21 cellular contexts compared by ENCODE assay signal in the genomic region with DNA sequence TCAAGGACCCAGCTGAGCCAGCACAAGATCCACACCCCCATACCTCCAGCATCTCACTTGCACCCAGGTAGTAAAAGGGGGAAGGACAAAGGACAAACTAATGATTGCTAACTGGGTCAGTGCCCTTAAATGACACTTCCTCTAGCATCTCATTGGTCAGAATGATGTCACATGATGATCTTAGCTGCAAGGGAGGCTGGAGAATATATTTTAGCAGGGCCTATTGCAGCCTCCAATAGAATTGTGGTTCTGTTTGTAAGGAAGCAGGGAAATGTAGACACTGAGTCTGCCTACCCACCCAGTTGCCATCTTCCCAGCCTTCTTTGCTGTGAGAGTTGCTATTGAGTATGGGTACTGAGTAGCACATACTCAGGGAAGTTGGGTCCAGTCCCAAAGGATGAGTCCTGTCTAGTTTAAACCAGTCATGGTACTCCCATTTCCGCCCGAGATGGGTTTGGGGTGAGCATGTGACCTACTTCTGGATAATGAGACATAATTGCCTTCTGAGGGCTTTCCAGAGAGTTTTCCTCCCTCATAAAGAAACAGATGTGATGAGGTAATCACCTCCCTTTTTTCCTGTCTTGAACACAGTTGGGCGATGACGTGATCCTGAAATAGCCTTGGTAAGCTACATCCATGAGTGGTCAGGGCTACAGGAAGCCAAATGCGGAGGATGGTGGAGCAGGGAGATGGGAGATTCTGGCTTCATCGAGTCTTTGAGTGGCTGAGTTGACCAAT. TPM values are rescaled to one million over a fixed set of nuclear protein-coding genes. Genes with fewer than 3 reads are reported as not detected.
A peak's percentile ranks its signal among the peaks of the same experiment; 100 is the strongest.
DNase-seq lines count a peak whose midpoint lies in the region; FAIRE-seq and TF ChIP-seq lines count a peak whose summit lies in the region.
"Had no signal": no experiment of that assay in that cellular context is flagged by ENCODE, and none has a peak within 500 bp of the region (broad histone marks: within the 10 kb centered on the region; RNA-seq: fewer than 3 reads in every experiment).

No MANE protein-coding gene starts in this region.

- H3K79me2 ChIP-seq in keratinocyte (ENCODE audit: control insufficient read depth, insufficient read depth, low read length): no peaks in the 10 kb centered on the region

- no peak overlapping the region for H2AFZ ChIP-seq in keratinocyte (ENCODE audit: control insufficient read depth, low read length)

- no peak overlapping the region for H3K4me3 ChIP-seq in HFF-Myc (replicated peaks; ENCODE audit: low read depth, low read length)
- H3K4me3 ChIP-seq in keratinocyte (ENCODE audit: control insufficient read depth in 2 of 3, extremely low read depth in 1 of 3, insufficient read depth in 2 of 3, low read depth in 1 of 3, low read length in 3 of 3): no peak overlapping the region
- no peak overlapping the region for H3K4me3 ChIP-seq in transverse colon
- H3K4me3 ChIP-seq: gastrocnemius medialis, lung, prostate gland, tibial nerve had no signal

- no peak overlapping the region for H3K9ac ChIP-seq in keratinocyte (ENCODE audit: control insufficient read depth, extremely low read depth, insufficient read depth, low read length)
- H3K9ac ChIP-seq: SK-N-SH had no signal

- no peaks in the 10 kb centered on the region for H3K9me1 ChIP-seq in keratinocyte (ENCODE audit: control insufficient read depth, extremely low read depth, insufficient read depth, low read length)

- dilution Hi-C loops in keratinocyte (cut with MboI; ENCODE audit: extremely low pct_ligation_motif_present, low sequenced_read_pairs): no loop called here

- no peaks in the 10 kb centered on the region for H3K36me3 ChIP-seq in keratinocyte (ENCODE audit: control insufficient read depth in 2 of 2, extremely low read depth in 1 of 2, insufficient read depth in 2 of 2, low read length in 2 of 2)
- H3K36me3 ChIP-seq in transverse colon: no peaks in the 10 kb centered on the region
- H3K36me3 ChIP-seq: gastrocnemius medialis, prostate gland, tibial nerve had no signal

- H3K27ac ChIP-seq in keratinocyte (ENCODE audit: control insufficient read depth, insufficient read depth, low read length): no peak overlapping the region
- no peak overlapping the region for H3K27ac ChIP-seq in transverse colon
- H3K27ac ChIP-seq: C4-2B, gastrocnemius medialis, prostate gland, tibial nerve had no signal

- H3K9me3 Mint-ChIP-seq in activated naive CD4-positive, alpha-beta T cell treated with anti-CD3 and anti-CD28 coated beads, Interleukin-2, amount 10 ng/mL, durations not matched to agents 7 days and 5 days: no peaks in the 10 kb centered on the region
- no peaks in the 10 kb centered on the region for H3K9me3 Mint-ChIP-seq in activated CD4-positive, alpha-beta memory T cell treated with anti-CD3 and anti-CD28 coated beads, Interleukin-2, amount 10 ng/mL, durations not matched to agents 7 days and 5 days
- H3K9me3 Mint-ChIP-seq: central memory CD8-positive, alpha-beta T cell; stimulated activated effector memory CD8-positive, alpha-beta T cell treated with anti-CD3 and anti-CD28 coated beads, Interleukin-12 subunit alpha, Interleukin-12 subunit beta, amount 100 ng/mL, for 72 hours had no signal

- in situ Hi-C loops in transverse colon (cut with MboI; ENCODE audit: low pct_ligation_motif_present in 1 of 4, low pct_unique_long_range_greater_than_20kb in 1 of 4, low sequenced_read_pairs in 3 of 4): no loop called here

- H3K4me3 Mint-ChIP-seq in activated naive CD4-positive, alpha-beta T cell treated with anti-CD3 and anti-CD28 coated beads, Interleukin-2, amount 10 ng/mL, durations not matched to agents 7 days and 5 days: no peak overlapping the region
- no peak overlapping the region for H3K4me3 Mint-ChIP-seq in activated CD4-positive, alpha-beta memory T cell treated with anti-CD3 and anti-CD28 coated beads, Interleukin-2, amount 10 ng/mL, durations not matched to agents 7 days and 5 days
- H3K4me3 Mint-ChIP-seq: central memory CD8-positive, alpha-beta T cell; stimulated activated effector memory CD8-positive, alpha-beta T cell treated with anti-CD3 and anti-CD28 coated beads, Interleukin-12 subunit alpha, Interleukin-12 subunit beta, amount 100 ng/mL, for 72 hours had no signal

- POLR2A ChIA-PET in activated CD4-positive, alpha-beta memory T cell treated with anti-CD3 and anti-CD28 coated beads, Interleukin-2, amount 10 ng/mL, durations not matched to agents 7 days and 5 days (lab: Charles Lee): no interaction called here

- peak; percentile 69 for DNase-seq in EH (ENCODE audit: low read depth)
- DNase-seq in HFF-Myc (ENCODE audit: extremely low read depth, low read depth): peak; percentile 32
- peak; percentile 35 for DNase-seq in T1000 (lab: John Stamatoyannopoulos, UW)
- peak; percentile 13 for DNase-seq in keratinocyte (ENCODE audit: low read depth, low spot score)
- DNase-seq in activated naive CD4-positive, alpha-beta T cell treated with anti-CD3 and anti-CD28 coated beads, Interleukin-2, amount 10 ng/mL, durations not matched to agents 7 days and 5 days: no peak
- no peak for DNase-seq in transverse colon
- no peak for DNase-seq in COLO668 (lab: John Stamatoyannopoulos, UW; ENCODE audit: unreplicated experiment)
- no peak for DNase-seq in activated CD4-positive, alpha-beta memory T cell treated with anti-CD3 and anti-CD28 coated beads, Interleukin-2, amount 10 ng/mL, durations not matched to agents 7 days and 5 days
- DNase-seq: activated CD4-positive, alpha-beta T cell treated with anti-CD3 and anti-CD28 coated beads, Interleukin-2, amount 50 U/mL, for 48 hours; activated T-cell treated with anti-CD3 and anti-CD28 coated beads, Interleukin-2, amount 50 U/mL, for 48 hours; DMS79; gastrocnemius medialis; NCI-H1417; SK-N-SH had no signal

- H3K9me3 ChIP-seq in keratinocyte (ENCODE audit: control insufficient read depth, low read depth, low read length): peaks cover 2% of the 10 kb centered on the region
- H3K9me3 ChIP-seq in transverse colon: no peaks in the 10 kb centered on the region
- H3K9me3 ChIP-seq: gastrocnemius medialis, prostate gland, SK-N-SH had no signal

- no peak for TF ChIP-seq EP300 in transverse colon (IDR thresholded peaks at IDR 0.05; ENCODE audit: low read depth)

- H3K4me1 ChIP-seq in keratinocyte (ENCODE audit: control insufficient read depth, extremely low read depth, insufficient read depth, low read length): peaks cover 11% of the 10 kb centered on the region
- H3K4me1 ChIP-seq in transverse colon: peaks cover 1 to 4% (median 2%) of the 10 kb centered on the region in 4 donors
- H3K4me1 ChIP-seq: prostate gland had no signal

- FAIRE-seq in keratinocyte (lab: Jason Lieb, UNC): peak; percentile 63
- FAIRE-seq: TTC549 had no signal

- H3K27ac Mint-ChIP-seq in activated naive CD4-positive, alpha-beta T cell treated with anti-CD3 and anti-CD28 coated beads, Interleukin-2, amount 10 ng/mL, durations not matched to agents 7 days and 5 days: no peak overlapping the region
- no peak overlapping the region for H3K27ac Mint-ChIP-seq in activated CD4-positive, alpha-beta memory T cell treated with anti-CD3 and anti-CD28 coated beads, Interleukin-2, amount 10 ng/mL, durations not matched to agents 7 days and 5 days
- H3K27ac Mint-ChIP-seq: stimulated activated effector memory CD8-positive, alpha-beta T cell treated with anti-CD3 and anti-CD28 coated beads, Interleukin-12 subunit alpha, Interleukin-12 subunit beta, amount 100 ng/mL, for 72 hours had no signal

- peaks cover 19% of the 10 kb centered on the region for H3K4me1 Mint-ChIP-seq in activated naive CD4-positive, alpha-beta T cell treated with anti-CD3 and anti-CD28 coated beads, Interleukin-2, amount 10 ng/mL, durations not matched to agents 7 days and 5 days
- peaks cover 12% of the 10 kb centered on the region for H3K4me1 Mint-ChIP-seq in activated CD4-positive, alpha-beta memory T cell treated with anti-CD3 and anti-CD28 coated beads, Interleukin-2, amount 10 ng/mL, durations not matched to agents 7 days and 5 days

- H4K20me1 ChIP-seq in keratinocyte (ENCODE audit: control insufficient read depth, extremely low read depth, insufficient read depth, low read length): no peaks in the 10 kb centered on the region

- no peaks in the 10 kb centered on the region for H3K36me3 Mint-ChIP-seq in activated naive CD4-positive, alpha-beta T cell treated with anti-CD3 and anti-CD28 coated beads, Interleukin-2, amount 10 ng/mL, durations not matched to agents 7 days and 5 days
- H3K36me3 Mint-ChIP-seq in activated CD4-positive, alpha-beta memory T cell treated with anti-CD3 and anti-CD28 coated beads, Interleukin-2, amount 10 ng/mL, durations not matched to agents 7 days and 5 days (ENCODE audit: low read depth): no peaks in the 10 kb centered on the region
- H3K36me3 Mint-ChIP-seq: stimulated activated effector memory CD8-positive, alpha-beta T cell treated with anti-CD3 and anti-CD28 coated beads, Interleukin-12 subunit alpha, Interleukin-12 subunit beta, amount 100 ng/mL, for 72 hours had no signal

- H3K27me3 ChIP-seq in keratinocyte (ENCODE audit: control insufficient read depth, extremely low read depth, insufficient read depth, low read length): no peaks in the 10 kb centered on the region
- peaks cover 4% of the 10 kb centered on the region for H3K27me3 ChIP-seq in transverse colon
- H3K27me3 ChIP-seq: tibial nerve had no signal

- H3K4me2 ChIP-seq in keratinocyte (ENCODE audit: control insufficient read depth, extremely low read depth, insufficient read depth, low read depth, low read length): no peak overlapping the region
- H3K4me2 ChIP-seq: SK-N-SH had no signal

- CTCF ChIA-PET in activated naive CD4-positive, alpha-beta T cell treated with anti-CD3 and anti-CD28 coated beads, Interleukin-2, amount 10 ng/mL, durations not matched to agents 7 days and 5 days (lab: Charles Lee): no interaction called here
- CTCF ChIA-PET in activated CD4-positive, alpha-beta memory T cell treated with anti-CD3 and anti-CD28 coated beads, Interleukin-2, amount 10 ng/mL, durations not matched to agents 7 days and 5 days (lab: Charles Lee): no interaction called here

- intact Hi-C loops in transverse colon (cut with DNase I; ENCODE audit: low total_unique reads): loop anchor here (10.0 kb wide), 1 partner anchor 45 kb away; the partner anchor contains the start of gene NPTXR

- no peak for TF ChIP-seq POLR2A in transverse colon (IDR thresholded peaks at IDR 0.05)

- 82 to 100% methylated on average over 2 to 6 of the region's 6 CpGs for WGBS in transverse colon (ENCODE audit: low coverage in 1 of 2), 2 donors

- peaks cover 68% of the 10 kb centered on the region for H3K27me3 Mint-ChIP-seq in activated naive CD4-positive, alpha-beta T cell treated with anti-CD3 and anti-CD28 coated beads, Interleukin-2, amount 10 ng/mL, durations not matched to agents 7 days and 5 days
- H3K27me3 Mint-ChIP-seq in activated CD4-positive, alpha-beta memory T cell treated with anti-CD3 and anti-CD28 coated beads, Interleukin-2, amount 10 ng/mL, durations not matched to agents 7 days and 5 days: peaks cover 39% of the 10 kb centered on the region

- TF ChIP-seq CTCF in HFF-Myc (IDR thresholded peaks at IDR 0.05; ENCODE audit: low read depth, low read length, missing control alignments) (no peak), keratinocyte (optimal IDR thresholded peaks at IDR 0.05 in 1 of 3, IDR thresholded peaks at IDR 0.05 in 1 of 3, conservative IDR thresholded peaks at IDR 0.05 in 1 of 3; ENCODE audit: extremely low read depth in 1 of 3, insufficient read depth in 2 of 3, low read length in 3 of 3) (no peak), transverse colon (IDR thresholded peaks at IDR 0.05) (no peak)

RNA-seq across cellular contexts. Expression of gene DNAL4, which starts 5.5 kb away (rescaled TPM):
- 11.4 to 17.4 TPM (median 14.9 TPM) in 3 replicates for polyA plus RNA-seq in keratinocyte
- 14.3 TPM for polyA plus RNA-seq in keratinocyte (2011; ENCODE audit: low read depth)
- 14.3 and 21.3 TPM in 2 replicates for polyA plus RNA-seq in keratinocyte (2011; cell fraction: cytosol; rRNA removed)
- polyA plus RNA-seq in keratinocyte (2011; cell fraction: nucleus; rRNA removed): 9.4 and 11.6 TPM in 2 replicates
- 10.7 and 18.9 TPM in 2 replicates for polyA plus RNA-seq in keratinocyte (2012; ENCODE audit: low replicate concordance)
- polyA minus RNA-seq in keratinocyte: 8.9 to 16.1 TPM (median 13.1 TPM) in 3 replicates
- 13.8 TPM for polyA minus RNA-seq in keratinocyte (2011; cell fraction: cytosol; rRNA and poly(A)+ RNA removed)
- polyA minus RNA-seq in keratinocyte (2011; cell fraction: nucleus; rRNA and poly(A)+ RNA removed): 3.3 and 3.6 TPM in 2 replicates
- 10 to 100 TPM; 13.8 to 39.0 (median 19.3) TPM for total RNA-seq in transverse colon
- total RNA-seq in activated CD4-positive, alpha-beta memory T cell treated with anti-CD3 and anti-CD28 coated beads, Interleukin-2, amount 10 ng/mL, durations not matched to agents 7 days and 5 days: 1 to 10 TPM; 8.0 to 8.4 TPM

RNA-seq across cellular contexts. Expression of gene SUN2, which starts 43.6 kb away (rescaled TPM):
- polyA plus RNA-seq in keratinocyte: 15.9 to 23.2 TPM (median 21.9 TPM) in 3 replicates
- polyA plus RNA-seq in keratinocyte (2011; ENCODE audit: low read depth): 27.4 TPM
- polyA plus RNA-seq in keratinocyte (2011; cell fraction: cytosol; rRNA removed): 4.7 and 7.9 TPM in 2 replicates
- polyA plus RNA-seq in keratinocyte (2011; cell fraction: nucleus; rRNA removed): 40.0 and 46.0 TPM in 2 replicates
- 22.5 and 30.2 TPM in 2 replicates for polyA plus RNA-seq in keratinocyte (2012; ENCODE audit: low replicate concordance)
- polyA minus RNA-seq in keratinocyte: 34.9 to 94.3 TPM (median 45.6 TPM) in 3 replicates
- 35.5 TPM for polyA minus RNA-seq in keratinocyte (2011; cell fraction: cytosol; rRNA and poly(A)+ RNA removed)
- 72.8 and 78.4 TPM in 2 replicates for polyA minus RNA-seq in keratinocyte (2011; cell fraction: nucleus; rRNA and poly(A)+ RNA removed)
- 100 to 1,000 TPM; 168 to 523 (median 216) TPM for total RNA-seq in transverse colon
- 100 to 1,000 TPM; 498 to 500 TPM for total RNA-seq in activated CD4-positive, alpha-beta memory T cell treated with anti-CD3 and anti-CD28 coated beads, Interleukin-2, amount 10 ng/mL, durations not matched to agents 7 days and 5 days

RNA-seq across cellular contexts. Expression of gene NPTXR, which starts 44.4 kb away (rescaled TPM):
- polyA plus RNA-seq in keratinocyte: 0.03 to 0.14 TPM (median 0.09 TPM) in 3 replicates
- polyA plus RNA-seq in keratinocyte (2011; ENCODE audit: low read depth): not detected
- polyA plus RNA-seq in keratinocyte (2011; cell fraction: cytosol; rRNA removed): 0.05 and 0.14 TPM in 2 replicates
- 0.42 and 0.67 TPM in 2 replicates for polyA plus RNA-seq in keratinocyte (2011; cell fraction: nucleus; rRNA removed)
- polyA plus RNA-seq in keratinocyte (2012; ENCODE audit: low replicate concordance): 0.08 and 0.09 TPM in 2 replicates
- 0.07 to 0.13 TPM in 2 of 3 replicates, not detected in the other for polyA minus RNA-seq in keratinocyte
- polyA minus RNA-seq in keratinocyte (2011; cell fraction: cytosol; rRNA and poly(A)+ RNA removed): 0.58 TPM
- polyA minus RNA-seq in keratinocyte (2011; cell fraction: nucleus; rRNA and poly(A)+ RNA removed): 0.21 and 0.85 TPM in 2 replicates
- total RNA-seq in transverse colon: 10 to 100 TPM in 1 of 4 donors, 1 to 10 TPM in 2, under 1 TPM in 1; 0.75 to 27.9 (median 1.8) TPM
- 1 to 10 TPM in 1 of 2 experiments, under 1 TPM in 1; 0.91 to 1.3 TPM for total RNA-seq in activated CD4-positive, alpha-beta memory T cell treated with anti-CD3 and anti-CD28 coated beads, Interleukin-2, amount 10 ng/mL, durations not matched to agents 7 days and 5 days

Comparison
In these comparisons a context has a peak if more than half of its experiments do, and no peak if none do; other contexts are left out.
1. DNase-seq: peak in EH (single experiment), HFF-Myc (single experiment), T1000 (single experiment) and keratinocyte (single experiment); none in activated naive CD4-positive, alpha-beta T cell treated with anti-CD3 and anti-CD28 coated beads, Interleukin-2, amount 10 ng/mL, durations not matched to agents 7 days and 5 days (single experiment), transverse colon (single experiment), COLO668 (single experiment) and activated CD4-positive, alpha-beta memory T cell treated with anti-CD3 and anti-CD28 coated beads, Interleukin-2, amount 10 ng/mL, durations not matched to agents 7 days and 5 days (single experiment).